8 cellular contexts compared by ENCODE assay signal in genomic region chr3:18423401-18424212, GRCh38. TPM values are rescaled to one million over a fixed set of nuclear protein-coding genes. Genes with fewer than 3 reads are reported as not detected.
DNase-seq lines count a peak whose midpoint lies in the region; ATAC-seq and TF ChIP-seq lines count a peak whose summit lies in the region.

No MANE protein-coding gene starts in this region.

- H3K4me3 ChIP-seq in AG04450 (ENCODE audit: low read depth, low read length): peak overlapping the region; percentile 72

- TF ChIP-seq CTCF in AG04450 (IDR thresholded peaks at IDR 0.05; ENCODE audit: low read depth, low read length) (no peak), omental fat pad (IDR thresholded peaks at IDR 0.05) (no peak)

- H3K27me3 ChIP-seq in AG04450 (ENCODE audit: control insufficient read depth, insufficient read depth, low read length): peaks cover 5% of the 10 kb centered on the region

- intact Hi-C loops in head of caudate nucleus (cut with DNase I): no loop called here

- no peaks in the 10 kb centered on the region for H3K9me3 Mint-ChIP-seq in activated naive CD4-positive, alpha-beta T cell treated with anti-CD3 and anti-CD28 coated beads, Interleukin-2, amount 50 U/mL, for 72 hours

- no peak overlapping the region for H3K27ac ChIP-seq in AG04450 (ENCODE audit: low read depth, low read length)

- peak overlapping the region; percentile 94 to 96 for H3K27ac Mint-ChIP-seq in activated naive CD4-positive, alpha-beta T cell treated with anti-CD3 and anti-CD28 coated beads, Interleukin-2, amount 50 U/mL, for 72 hours

- DNase-seq in AG04450 (ENCODE audit: low read depth, low spot score): no peak
- peak; percentile 37 for DNase-seq in NCI-H748 (lab: John Stamatoyannopoulos, UW; ENCODE audit: unreplicated experiment)
- peak in 1 of 2 donors; percentile 57 for DNase-seq in activated naive CD4-positive, alpha-beta T cell treated with anti-CD3 and anti-CD28 coated beads, Interleukin-2, amount 50 U/mL, for 72 hours (ENCODE audit: low spot score in 2 of 2)
- DNase-seq in head of caudate nucleus: peak in 41 of 42 donors; percentile 14 to 82 (median 51)
- peak; percentile 47 for DNase-seq in omental fat pad (ENCODE audit: low spot score)
- DNase-seq in NK-92 (lab: John Stamatoyannopoulos, UW; ENCODE audit: unreplicated experiment): no peak

- CTCF ChIA-PET in AG04450 (lab: Charles Lee): interaction anchor here (1.0 to 1.2 kb wide), 2 partner anchors 36 to 778 kb away, joined by 3 to 4 read pairs; no protein-coding TSS in a partner anchor

- no peak for TF ChIP-seq POLR2A in GM18505 (IDR thresholded peaks at IDR 0.05; ENCODE audit: borderline replicate concordance, extremely low read depth, insufficient read depth, insufficient read length)

- no peaks in the 10 kb centered on the region; the same call in 1 of the 2 replicates for H3K9me3 ChIP-seq in AG04450 (ENCODE audit: control insufficient read depth, insufficient read depth, low read length)

- POLR2A ChIA-PET in AG04450 (lab: Yijun Ruan, JAX): interaction anchor here (0.7 kb wide), 1 partner anchor 22 kb away, joined by 3 read pairs; no protein-coding TSS in a partner anchor

- H3K36me3 Mint-ChIP-seq in activated naive CD4-positive, alpha-beta T cell treated with anti-CD3 and anti-CD28 coated beads, Interleukin-2, amount 50 U/mL, for 72 hours: peaks cover 42 to 76% of the 10 kb centered on the region in 2 donors

- peak; percentile 82 for ATAC-seq in GM18505 (IDR thresholded peaks at IDR 0.05; ENCODE audit: unreplicated experiment)
- ATAC-seq in HG02885 (IDR thresholded peaks at IDR 0.05; ENCODE audit: poor library complexity, unreplicated experiment): peak; percentile 84
- ATAC-seq in activated naive CD4-positive, alpha-beta T cell treated with anti-CD3 and anti-CD28 coated beads, Interleukin-2, amount 50 U/mL, for 72 hours: peak; percentile 33 to 58
- ATAC-seq in omental fat pad (ENCODE audit: low FRiP score): no peak

RNA-seq across cellular contexts. Expression of gene SATB1, which starts 1.5 kb away (rescaled TPM):
- 11.5 and 12.3 TPM in 2 replicates for polyA plus RNA-seq in AG04450 (2011; rRNA removed)
- 12.4 and 15.6 TPM in 2 replicates for polyA minus RNA-seq in AG04450 (2011; rRNA and poly(A)+ RNA removed)
- total RNA-seq in activated naive CD4-positive, alpha-beta T cell treated with anti-CD3 and anti-CD28 coated beads, Interleukin-2, amount 50 U/mL, for 72 hours: 100 to 1,000 TPM; 279 to 444 TPM
- 10 to 100 TPM; 20.2 to 42.9 (median 30.6) TPM for total RNA-seq in omental fat pad

Comparison
In these comparisons a context has a peak if more than half of its experiments do, and no peak if none do; other contexts are left out.
1. DNase-seq: peak in NCI-H748 (single experiment), head of caudate nucleus (41 of 42) and omental fat pad (single experiment); none in AG04450 (single experiment) and NK-92 (single experiment).
2. RNA of gene SATB1, which starts 1.5 kb away (total RNA-seq): 279 to 444 TPM in activated naive CD4-positive, alpha-beta T cell treated with anti-CD3 and anti-CD28 coated beads, Interleukin-2, amount 50 U/mL, for 72 hours; 20.2 to 42.9 TPM in omental fat pad; every median in the first group is over 4 times any median in the second.